Comparison of ENCODE assay signal across 13 cellular contexts in genomic region chr2:229446316-229446715, GRCh38.
A peak's percentile ranks its signal among the peaks of the same experiment; 100 is the strongest.
DNase-seq lines count a peak whose midpoint lies in the region; ATAC-seq and TF ChIP-seq lines count a peak whose summit lies in the region.
"Had no signal": no experiment of that assay in that cellular context is flagged by ENCODE, and none has a peak within 500 bp of the region (broad histone marks: within the 10 kb centered on the region; RNA-seq: fewer than 3 reads in every experiment).

No MANE protein-coding gene starts in this region.

- BruUV-seq in OCI-LY7 (replicated peaks; lab: Mats Ljungman, UMichigan) = no TSS peak

- no peak for TF ChIP-seq POLR2A in uterus (IDR thresholded peaks at IDR 0.05)

- H3K4me3 ChIP-seq in ascending aorta (peak overlapping the region in 1 of 2 donors; percentile 40), heart right ventricle (no peak overlapping the region), rectal smooth muscle tissue (ENCODE audit: low read length) (no peak overlapping the region), uterus (no peak overlapping the region), colonic mucosa (no peak overlapping the region), OCI-LY7 (ENCODE audit: low read depth, low read length, poor library complexity, severe bottlenecking) (no peak overlapping the region)

- H4K20me1 ChIP-seq in OCI-LY7 (ENCODE audit: insufficient read depth, low read length) = no peaks in the 10 kb centered on the region

- H3K9ac ChIP-seq in rectal smooth muscle tissue (ENCODE audit: low read length) = no peak overlapping the region
- no peak overlapping the region for H3K9ac ChIP-seq in colonic mucosa (ENCODE audit: low read depth in 2 of 2, low read length in 2 of 2)

- no peaks in the 10 kb centered on the region for H3K9me3 ChIP-seq in ascending aorta
- no peaks in the 10 kb centered on the region for H3K9me3 ChIP-seq in heart right ventricle
- no peaks in the 10 kb centered on the region for H3K9me3 ChIP-seq in uterus
- H3K9me3 ChIP-seq in colonic mucosa = no peaks in the 10 kb centered on the region
- no peaks in the 10 kb centered on the region for H3K9me3 ChIP-seq in OCI-LY7 (ENCODE audit: low read length)

- peaks cover 8 to 35% of the 10 kb centered on the region in 2 donors for H3K4me1 ChIP-seq in ascending aorta
- H3K4me1 ChIP-seq in heart right ventricle = peaks cover 0 to 41% (median 18%) of the 10 kb centered on the region in 9 donors
- H3K4me1 ChIP-seq in rectal smooth muscle tissue (ENCODE audit: control insufficient read depth, insufficient read depth, low read length) = peaks cover 19% of the 10 kb centered on the region
- peaks cover 0 to 16% of the 10 kb centered on the region in 2 donors for H3K4me1 ChIP-seq in uterus
- no peaks in the 10 kb centered on the region for H3K4me1 ChIP-seq in colonic mucosa
- no peaks in the 10 kb centered on the region for H3K4me1 ChIP-seq in OCI-LY7 (ENCODE audit: insufficient read depth, low read length, poor library complexity, severe bottlenecking)

- no peaks in the 10 kb centered on the region for H3K9me2 ChIP-seq in OCI-LY7 (ENCODE audit: insufficient read depth, low read length)

- no peak overlapping the region for H2AFZ ChIP-seq in OCI-LY7 (ENCODE audit: low read length)

- POLR2A ChIA-PET in OCI-LY7 (lab: Charles Lee) = no interaction called here

- peak in 1 of 8 donors; percentile 26 for ATAC-seq in heart right ventricle
- ATAC-seq: activated CD4-positive, alpha-beta T cell treated with anti-CD3 and anti-CD28 coated beads for 36 hours; left lobe of liver had no signal

- intact Hi-C loops in ascending aorta (cut with DNase I) (loop anchor here (5.0 to 10.0 kb wide), 3 partner anchors 174 to 312 kb away; partner anchors contain the start of gene PID1), heart right ventricle (cut with DNase I) (loop anchor here in 2 of 10 donors (5.0 kb wide), 2 partner anchors 126 to 141 kb away; no protein-coding TSS in a partner anchor), uterus (cut with DNase I; ENCODE audit: low total_unique reads) (no loop called here), colonic mucosa (cut with DNase I) (no loop called here), OCI-LY7 (cut with micrococcal nuclease; ENCODE audit: unreplicated experiment) (no loop called here)

- no peaks in the 10 kb centered on the region for H3K27me3 ChIP-seq in ascending aorta
- H3K27me3 ChIP-seq in heart right ventricle = no peaks in the 10 kb centered on the region
- no peaks in the 10 kb centered on the region for H3K27me3 ChIP-seq in rectal smooth muscle tissue (ENCODE audit: control insufficient read depth, insufficient read depth, low read length)
- no peaks in the 10 kb centered on the region for H3K27me3 ChIP-seq in uterus
- no peaks in the 10 kb centered on the region for H3K27me3 ChIP-seq in colonic mucosa

- peak overlapping the region; percentile 97 to 98 for H3K27ac ChIP-seq in ascending aorta
- H3K27ac ChIP-seq in heart right ventricle = peak overlapping the region in 9 of 10 donors; percentile 41 to 85 (median 76)
- peak overlapping the region; percentile 75 for H3K27ac ChIP-seq in rectal smooth muscle tissue (ENCODE audit: low read depth, low read length)
- peak overlapping the region; percentile 94 to 95 for H3K27ac ChIP-seq in uterus
- no peak overlapping the region for H3K27ac ChIP-seq in colonic mucosa
- H3K27ac ChIP-seq in OCI-LY7 (ENCODE audit: low read depth, low read length, poor library complexity, severe bottlenecking) = no peak overlapping the region

- TF ChIP-seq CTCF in ascending aorta (IDR thresholded peaks at IDR 0.05) (no peak), heart right ventricle (IDR thresholded peaks at IDR 0.05) (no peak), uterus (IDR thresholded peaks at IDR 0.05) (no peak), colonic mucosa (IDR thresholded peaks at IDR 0.05) (no peak), OCI-LY7 (conservative IDR thresholded peaks at IDR 0.05; ENCODE audit: low read length) (no peak)

- CTCF ChIA-PET in OCI-LY7 (lab: Charles Lee; ENCODE audit: unreplicated experiment) = no interaction called here

- no peak for DNase-seq in ascending aorta (ENCODE audit: low spot score in 2 of 2)
- no peak for DNase-seq in heart right ventricle
- no peak for DNase-seq in uterus
- no peak for DNase-seq in colonic mucosa
- DNase-seq in NCI-H1092 treated with DMSO at 0.1 percent for 48 hours (lab: John Stamatoyannopoulos, UW) = no peak
- no peak for DNase-seq in OCI-LY7 (ENCODE audit: low spot score)
- DNase-seq: activated CD4-positive, alpha-beta T cell treated with anti-CD3 and anti-CD28 coated beads for 36 hours; CD4-positive, alpha-beta memory T cell; cerebellar nuclear complex; NCI-H187; RPMI8226 had no signal

- 74 to 80% methylated on average over 6 of the region's 6 CpGs for WGBS in heart right ventricle, 2 donors

- no peak overlapping the region for H3K4me2 ChIP-seq in OCI-LY7 (ENCODE audit: low read length)

- H3K36me3 ChIP-seq in ascending aorta = no peaks in the 10 kb centered on the region
- H3K36me3 ChIP-seq in heart right ventricle = no peaks in the 10 kb centered on the region
- no peaks in the 10 kb centered on the region for H3K36me3 ChIP-seq in rectal smooth muscle tissue (ENCODE audit: control insufficient read depth, insufficient read depth, low read length)
- no peaks in the 10 kb centered on the region for H3K36me3 ChIP-seq in uterus
- H3K36me3 ChIP-seq in colonic mucosa = no peaks in the 10 kb centered on the region
- H3K36me3 ChIP-seq in OCI-LY7 (ENCODE audit: insufficient read depth, low read length) = no peaks in the 10 kb centered on the region

- no peaks in the 10 kb centered on the region for H3K79me2 ChIP-seq in OCI-LY7 (ENCODE audit: insufficient read depth, low read depth, low read length)

Comparison
In these comparisons a context has a peak if more than half of its experiments do, and no peak if none do; other contexts are left out.
1. H3K27ac ChIP-seq: peak in ascending aorta (2 of 2), heart right ventricle (9 of 10), rectal smooth muscle tissue (single experiment) and uterus (2 of 2); none in colonic mucosa (single experiment) and OCI-LY7 (single experiment).